In the genomic region with DNA sequence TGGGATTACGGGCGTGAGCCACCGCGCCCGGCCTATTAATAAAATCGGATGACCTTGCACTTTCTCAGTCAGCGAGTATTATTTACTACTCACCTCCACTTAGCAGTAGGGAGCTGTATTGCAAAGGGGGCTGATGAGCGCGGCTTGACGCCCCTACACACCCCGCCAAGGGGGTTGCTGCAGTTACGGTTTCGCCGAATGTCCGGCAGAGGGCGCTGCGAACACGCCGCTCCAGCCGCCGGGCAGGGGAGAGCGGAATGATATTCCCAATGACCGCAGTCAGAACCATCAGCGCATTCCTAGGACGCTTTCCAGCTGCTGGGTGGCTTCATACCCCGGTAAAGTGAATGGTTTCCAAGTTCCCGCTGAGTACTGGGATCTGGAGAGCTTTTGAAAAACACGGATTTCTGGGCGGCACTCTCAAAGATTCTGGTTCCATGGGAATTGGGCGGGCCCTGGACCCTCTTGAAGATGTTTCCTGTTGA, we compare ENCODE assay signal across 8 cellular contexts. TPM values are rescaled to one million over a fixed set of nuclear protein-coding genes. Genes with fewer than 3 reads are reported as not detected.
DNase-seq lines count a peak whose midpoint lies in the region; ATAC-seq and TF ChIP-seq lines count a peak whose summit lies in the region.

No MANE protein-coding gene starts in this region.

- no peaks in the 10 kb centered on the region for H3K36me3 ChIP-seq in lower lobe of right lung

- peak; percentile 82 to 85 for ATAC-seq in lower lobe of right lung

- peak; percentile 95 for TF ChIP-seq CTCF in AG04450 (IDR thresholded peaks at IDR 0.05; ENCODE audit: low read depth, low read length)
- TF ChIP-seq CTCF in dorsolateral prefrontal cortex (IDR thresholded peaks at IDR 0.05 in 54 of 56, conservative IDR thresholded peaks at IDR 0.05 in 2 of 56; ENCODE audit: low read depth in 1 of 56, partially characterized antibody in 56 of 56), result peak; percentile 67 to 96 (median 91)
- peak; percentile 94 for TF ChIP-seq CTCF in lower lobe of right lung (IDR thresholded peaks at IDR 0.05)

- CTCF ChIA-PET in AG04450 (lab: Charles Lee), result interaction anchor here (0.6 to 4.2 kb wide), 26 partner anchors 9 to 784 kb away, joined by 3 to 46 read pairs (median 3); no protein-coding TSS in a partner anchor

- H3K4me3 ChIP-seq in AG04450 (ENCODE audit: low read depth, low read length) (no peak overlapping the region), dorsolateral prefrontal cortex (peak overlapping the region in 30 of 59 donors; percentile 0 to 45 (median 24)), lower lobe of right lung (peak overlapping the region; percentile 1)

- peak; percentile 73 for DNase-seq in AG04450 (ENCODE audit: low read depth, low spot score)
- peak; percentile 82 for DNase-seq in HT-29 (ENCODE audit: low spot score)
- DNase-seq in activated CD4-positive, alpha-beta T cell treated with anti-CD3 and anti-CD28 coated beads, Interleukin-2, amount 50 U/mL, for 4 hours, result peak; percentile 41 to 42
- peak; percentile 30 to 82 (median 49) for DNase-seq in dorsolateral prefrontal cortex
- DNase-seq in lower lobe of right lung, result peak; percentile 72
- DNase-seq in stimulated activated CD4-positive, alpha-beta T cell treated with anti-CD3 and anti-CD28 coated beads, TNF-alpha, amount 100 ng/mL, for 4 hours (ENCODE audit: low read depth in 3 of 3), result peak; percentile 26 to 31 (median 26)
- no peak for DNase-seq in NK-92 (lab: John Stamatoyannopoulos, UW; ENCODE audit: unreplicated experiment)
- DNase-seq in NCI-H524 (lab: John Stamatoyannopoulos, UW), result no peak

- H3K9me3 ChIP-seq in AG04450 (ENCODE audit: control insufficient read depth, insufficient read depth, low read length) (no peaks in the 10 kb centered on the region), lower lobe of right lung (no peaks in the 10 kb centered on the region)

- H3K27me3 ChIP-seq in AG04450 (ENCODE audit: control insufficient read depth, insufficient read depth, low read length) (no peaks in the 10 kb centered on the region), dorsolateral prefrontal cortex (no peaks in the 10 kb centered on the region), lower lobe of right lung (ENCODE audit: low read depth) (no peaks in the 10 kb centered on the region)

- peaks cover 28% of the 10 kb centered on the region for H3K4me1 ChIP-seq in lower lobe of right lung

- H3K27ac ChIP-seq in AG04450 (ENCODE audit: low read depth, low read length), result peak overlapping the region; percentile 31
- peak overlapping the region in 1 of 59 donors; percentile 68 for H3K27ac ChIP-seq in dorsolateral prefrontal cortex
- H3K27ac ChIP-seq in lower lobe of right lung, result no peak overlapping the region

- intact Hi-C loops in dorsolateral prefrontal cortex (cut with DNase I), result loop anchor here in 1 of 2 donors (5.0 kb wide), 1 partner anchor 951 kb away; no protein-coding TSS in a partner anchor
- intact Hi-C loops in lower lobe of right lung (cut with DNase I), result no loop called here

- POLR2A ChIA-PET in AG04450 (lab: Yijun Ruan, JAX), result interaction anchor here (0.5 to 0.7 kb wide), 3 partner anchors 23 to 30 kb away, joined by 3 to 4 read pairs (median 3); partner anchors contain the start of gene TPT1

RNA-seq across cellular contexts. Expression of gene TPT1, which starts 30.0 kb away (rescaled TPM):
- polyA plus RNA-seq in AG04450 (2011; rRNA removed), result 6,434 and 7,581 TPM in 2 replicates
- 1,741 and 1,851 TPM in 2 replicates for polyA minus RNA-seq in AG04450 (2011; rRNA and poly(A)+ RNA removed)
- total RNA-seq in HT-29 (2014; rRNA removed; shearing (Covaris generic)), result 1,597 and 1,598 TPM in 2 replicates
- total RNA-seq in dorsolateral prefrontal cortex (1,000 to 10,000 TPM in 26 of 120 experiments, 100 to 1,000 TPM in 94; 620 to 1,435 (median 896) TPM), lower lobe of right lung (5,010 TPM)

RNA-seq across cellular contexts. Expression of gene SLC25A30, which starts 47.2 kb away (rescaled TPM):
- 14.0 and 14.3 TPM in 2 replicates for polyA plus RNA-seq in AG04450 (2011; rRNA removed)
- polyA minus RNA-seq in AG04450 (2011; rRNA and poly(A)+ RNA removed), result 23.8 and 31.1 TPM in 2 replicates
- total RNA-seq in HT-29 (2014; rRNA removed; shearing (Covaris generic)), result 1.1 and 4.1 TPM in 2 replicates
- 10 to 100 TPM in 105 of 120 experiments, 1 to 10 TPM in 15; 7.9 to 24.9 (median 13.0) TPM for total RNA-seq in dorsolateral prefrontal cortex
- 26.6 TPM for total RNA-seq in lower lobe of right lung

Comparison
In these comparisons a context has a peak if more than half of its experiments do, and no peak if none do; other contexts are left out.
1. DNase-seq: peak in AG04450 (single experiment), HT-29 (single experiment), activated CD4-positive, alpha-beta T cell treated with anti-CD3 and anti-CD28 coated beads, Interleukin-2, amount 50 U/mL, for 4 hours (2 of 2), dorsolateral prefrontal cortex (10 of 10), lower lobe of right lung (single experiment) and stimulated activated CD4-positive, alpha-beta T cell treated with anti-CD3 and anti-CD28 coated beads, TNF-alpha, amount 100 ng/mL, for 4 hours (3 of 3); none in NK-92 (single experiment) and NCI-H524 (0 of 2).
2. Peak in every context shown above with its lines, with median percentiles within 50 percentile points of each other: CTCF ChIP-seq.